Comparison of ENCODE assay signal across 10 cellular contexts in genomic region chr2:132651115-132652099, GRCh38. TPM values are rescaled to one million over a fixed set of nuclear protein-coding genes. Genes with fewer than 3 reads are reported as not detected.
A peak's percentile ranks its signal among the peaks of the same experiment; 100 is the strongest.
DNase-seq lines count a peak whose midpoint lies in the region; ATAC-seq and TF ChIP-seq lines count a peak whose summit lies in the region.
"Had no signal": no experiment of that assay in that cellular context is flagged by ENCODE, and none has a peak within 500 bp of the region (broad histone marks: within the 10 kb centered on the region; RNA-seq: fewer than 3 reads in every experiment).

No MANE protein-coding gene starts in this region.

- H3K27me3 Mint-ChIP-seq in mesothelial cell of epicardium (ENCODE audit: low read depth): peaks cover 6% of the 10 kb centered on the region
- H3K27me3 Mint-ChIP-seq in activated T-cell treated with anti-CD3 and anti-CD28 coated beads, Interleukin-2, amount 50 U/mL, for 24 hours: peaks cover 5% of the 10 kb centered on the region

- no peak overlapping the region for H3K4me3 Mint-ChIP-seq in mesothelial cell of epicardium
- H3K4me3 Mint-ChIP-seq in activated T-cell treated with anti-CD3 and anti-CD28 coated beads, Interleukin-2, amount 50 U/mL, for 24 hours: no peak overlapping the region

- H3K27ac Mint-ChIP-seq in mesothelial cell of epicardium: no peak overlapping the region
- no peak overlapping the region for H3K27ac Mint-ChIP-seq in activated T-cell treated with anti-CD3 and anti-CD28 coated beads, Interleukin-2, amount 50 U/mL, for 24 hours

- peaks cover 7% of the 10 kb centered on the region for H3K4me1 Mint-ChIP-seq in mesothelial cell of epicardium
- no peaks in the 10 kb centered on the region for H3K4me1 Mint-ChIP-seq in activated T-cell treated with anti-CD3 and anti-CD28 coated beads, Interleukin-2, amount 50 U/mL, for 24 hours (ENCODE audit: low read depth)

- H3K9me3 Mint-ChIP-seq in mesothelial cell of epicardium: no peaks in the 10 kb centered on the region
- H3K9me3 Mint-ChIP-seq in activated T-cell treated with anti-CD3 and anti-CD28 coated beads, Interleukin-2, amount 50 U/mL, for 24 hours: no peaks in the 10 kb centered on the region

- H3K36me3 Mint-ChIP-seq in mesothelial cell of epicardium: no peaks in the 10 kb centered on the region
- H3K36me3 Mint-ChIP-seq in activated T-cell treated with anti-CD3 and anti-CD28 coated beads, Interleukin-2, amount 50 U/mL, for 24 hours (ENCODE audit: low read depth): no peaks in the 10 kb centered on the region

- ATAC-seq in GM21825 (IDR thresholded peaks at IDR 0.05; ENCODE audit: unreplicated experiment) (no peak), GM21381 (IDR thresholded peaks at IDR 0.05; ENCODE audit: unreplicated experiment) (no peak)

- H3K4me3 ChIP-seq in choroid plexus epithelial cell (ENCODE audit: low read depth, low read length): no peak overlapping the region

- peak; percentile 87 for TF ChIP-seq CTCF in choroid plexus epithelial cell (conservative IDR thresholded peaks at IDR 0.05; ENCODE audit: low read depth, low read length)
- TF ChIP-seq CTCF in mesothelial cell of epicardium (IDR thresholded peaks at IDR 0.05; ENCODE audit: unreplicated experiment): peak; percentile 73

- DNase-seq in DMS 273 (lab: John Stamatoyannopoulos, UW; ENCODE audit: unreplicated experiment): peak; percentile 69
- peak; percentile 57 for DNase-seq in LHCN-M2 (ENCODE audit: low read depth)
- DNase-seq in choroid plexus epithelial cell (ENCODE audit: low read depth): peak; percentile 79
- no peak for DNase-seq in mesothelial cell of epicardium (ENCODE audit: low spot score in 2 of 2, unreplicated experiment in 2 of 2)
- DNase-seq in 8988T: no peak
- no peak for DNase-seq in activated T-cell treated with anti-CD3 and anti-CD28 coated beads, Interleukin-2, amount 50 U/mL, for 24 hours
- DNase-seq: effector CD4-positive, alpha-beta T cell; stimulated activated CD4-positive, alpha-beta T cell treated with anti-CD3 and anti-CD28 coated beads, Interleukin-2, amount 100 ng/mL, for 24 hours had no signal

RNA-seq across cellular contexts. Expression of gene LYPD1, which starts 18.6 kb away (rescaled TPM):
- total RNA-seq in LHCN-M2 (2014; rRNA removed) (not detected in 2 replicates), mesothelial cell of epicardium (5.2 to 6.7 TPM (median 5.5 TPM) in 3 replicates)
- 0.21 TPM for polyA plus RNA-seq in LHCN-M2 (2012)

Comparison
In these comparisons a context has a peak if more than half of its experiments do, and no peak if none do; other contexts are left out.
1. DNase-seq: peak in DMS 273 (single experiment), LHCN-M2 (single experiment) and choroid plexus epithelial cell (single experiment); none in mesothelial cell of epicardium (0 of 2), 8988T (single experiment) and activated T-cell treated with anti-CD3 and anti-CD28 coated beads, Interleukin-2, amount 50 U/mL, for 24 hours (single experiment).